ENCODE assay signal across 8 cellular contexts in genomic region chr5:180830253-180831138, GRCh38. TPM values are rescaled to one million over a fixed set of nuclear protein-coding genes. Genes with fewer than 3 reads are reported as not detected.
DNase-seq lines count a peak whose midpoint lies in the region; ATAC-seq and TF ChIP-seq lines count a peak whose summit lies in the region.

No MANE protein-coding gene starts in this region.

- H3K4me2 ChIP-seq in PC-3 (ENCODE audit: low read length): peak overlapping the region; percentile 91
- H3K4me2 ChIP-seq in parathyroid adenoma (ENCODE audit: low read length): peak overlapping the region; percentile 85

- H3K4me3 ChIP-seq in AG09309 (ENCODE audit: control insufficient read depth, low read depth, low read length) (peak overlapping the region; percentile 68), PC-3 (ENCODE audit: low read length) (peak overlapping the region; percentile 77), parathyroid adenoma (ENCODE audit: low read depth, low read length) (peak overlapping the region; percentile 78), upper lobe of right lung (peak overlapping the region; percentile 92)

- peaks cover 26% of the 10 kb centered on the region for H3K79me2 ChIP-seq in PC-3 (ENCODE audit: low read length)
- peaks cover 21% of the 10 kb centered on the region for H3K79me2 ChIP-seq in parathyroid adenoma

- ATAC-seq in GM18873 (IDR thresholded peaks at IDR 0.05; ENCODE audit: low FRiP score, unreplicated experiment) (peak; percentile 17), HG03135 (IDR thresholded peaks at IDR 0.05; ENCODE audit: unreplicated experiment) (peak; percentile 46), PC-3 (peak; percentile 14), upper lobe of right lung (peak; percentile 84)

- peaks cover 14% of the 10 kb centered on the region; the same call in 1 of the 2 replicates for H3K36me3 ChIP-seq in PC-3 (ENCODE audit: low read depth, low read length)
- no peaks in the 10 kb centered on the region for H3K36me3 ChIP-seq in parathyroid adenoma (ENCODE audit: control insufficient read depth, insufficient read depth, low read length)
- H3K36me3 ChIP-seq in upper lobe of right lung: peaks cover 10% of the 10 kb centered on the region

- H3K9ac ChIP-seq in PC-3 (ENCODE audit: low read length) (peak overlapping the region; percentile 94), parathyroid adenoma (peak overlapping the region; percentile 99)

- H3K27me3 ChIP-seq in PC-3 (ENCODE audit: low read length) (no peaks in the 10 kb centered on the region), parathyroid adenoma (ENCODE audit: control insufficient read depth, insufficient read depth, low read length) (no peaks in the 10 kb centered on the region), upper lobe of right lung (no peaks in the 10 kb centered on the region)

- peaks cover 5% of the 10 kb centered on the region for H3F3A ChIP-seq in PC-3 (ENCODE audit: low read length, unreplicated experiment)

- DNase-seq in AG09309 (ENCODE audit: low read depth) (no peak), PC-3 (peak; percentile 35), glomerular visceral epithelial cell (ENCODE audit: extremely low spot score) (peak; percentile 40), upper lobe of right lung (peak; percentile 92)
- peak; percentile 75 for DNase-seq in activated naive CD4-positive, alpha-beta T cell treated with Interleukin-2 at 50 U/mL for 16 hours

- H3K27ac ChIP-seq in PC-3 (ENCODE audit: low read length) (peak overlapping the region; percentile 65), parathyroid adenoma (peak overlapping the region; percentile 99), upper lobe of right lung (peak overlapping the region; percentile 99)

- intact Hi-C loops in PC-3 (cut with micrococcal nuclease): loop anchor here (1.0 kb wide), 2 partner anchors 20 to 31 kb away; partner anchors contain the start of gene ZFP62
- intact Hi-C loops in upper lobe of right lung (cut with DNase I): no loop called here

- BruUV-seq in PC-3 (replicated peaks; lab: Mats Ljungman, UMichigan): no TSS peak

- POLR2A ChIA-PET in PC-3 (lab: Charles Lee; ENCODE audit: unreplicated experiment): no interaction called here

- H3K9me3 ChIP-seq in PC-3 (ENCODE audit: low read length) (peaks cover 8% of the 10 kb centered on the region; the same call in 1 of the 2 replicates), parathyroid adenoma (ENCODE audit: control insufficient read depth, low read length) (no peaks in the 10 kb centered on the region), upper lobe of right lung (no peaks in the 10 kb centered on the region)

- H2AFZ ChIP-seq in PC-3 (ENCODE audit: low read length) (peak overlapping the region; percentile 97), parathyroid adenoma (peak overlapping the region; percentile 98)

- no peaks in the 10 kb centered on the region for H3K9me2 ChIP-seq in PC-3 (replicated peaks; ENCODE audit: low read length)

- peaks cover 30% of the 10 kb centered on the region for H3K4me1 ChIP-seq in PC-3 (ENCODE audit: insufficient read depth, low read length)
- H3K4me1 ChIP-seq in parathyroid adenoma: peaks cover 9% of the 10 kb centered on the region
- H3K4me1 ChIP-seq in upper lobe of right lung: peaks cover 44% of the 10 kb centered on the region

- no peaks in the 10 kb centered on the region for H4K20me1 ChIP-seq in PC-3 (ENCODE audit: low read length)

- TF ChIP-seq CTCF in AG09309 (IDR thresholded peaks at IDR 0.05; ENCODE audit: control insufficient read depth, insufficient read depth, low read depth, low read length, missing control alignments) (no peak), PC-3 (conservative IDR thresholded peaks at IDR 0.05; ENCODE audit: low read depth, low read length) (no peak), parathyroid adenoma (IDR thresholded peaks at IDR 0.05) (no peak), upper lobe of right lung (IDR thresholded peaks at IDR 0.05) (no peak)

- CTCF ChIA-PET in PC-3 (lab: Charles Lee): interaction anchor here (0.6 to 1.1 kb wide), 3 partner anchors 19 to 46 kb away, joined by 3 to 5 read pairs (median 3); no protein-coding TSS in a partner anchor

RNA-seq across cellular contexts. Expression of gene MGAT1, which starts 27.9 kb away (rescaled TPM):
- total RNA-seq in PC-3 (2014; rRNA removed) (104 and 132 TPM in 2 replicates), upper lobe of right lung (216 TPM)

RNA-seq across cellular contexts. Expression of gene ZFP62, which starts 30.6 kb away (rescaled TPM):
- total RNA-seq in PC-3 (2014; rRNA removed) (16.6 and 24.3 TPM in 2 replicates), upper lobe of right lung (22.6 TPM)

Comparison
In these comparisons a context has a peak if more than half of its experiments do, and no peak if none do; other contexts are left out.
1. ATAC-seq: peak in every context shown above with its lines; median percentile 84 in upper lobe of right lung; 46 in HG03135; 17 in GM18873; 14 in PC-3.